8 cellular contexts compared by ENCODE assay signal in genomic region chr15:88274534-88275460, GRCh38. TPM values are rescaled to one million over a fixed set of nuclear protein-coding genes. Genes with fewer than 3 reads are reported as not detected.
DNase-seq lines count a peak whose midpoint lies in the region; ATAC-seq and TF ChIP-seq lines count a peak whose summit lies in the region.

No MANE protein-coding gene starts in this region.

- no peak overlapping the region for H3K4me3 ChIP-seq in Panc1 (ENCODE audit: low read depth in 2 of 2, low read length in 2 of 2)

- H3K9me3 Mint-ChIP-seq in progenitor cell of endocrine pancreas (ENCODE audit: low read depth) = no peaks in the 10 kb centered on the region

- CTCF ChIA-PET in Panc1 (lab: Charles Lee) = interaction anchor here (0.6 kb wide), 1 partner anchor 16 kb away, joined by 4 read pairs; no protein-coding TSS in a partner anchor

- POLR2A ChIA-PET in Panc1 (lab: Charles Lee) = interaction anchor here (0.5 kb wide), 1 partner anchor 332 kb away, joined by 3 read pairs; no protein-coding TSS in a partner anchor

- no peak overlapping the region for H3K27ac Mint-ChIP-seq in progenitor cell of endocrine pancreas

- no peaks in the 10 kb centered on the region for H3K36me3 Mint-ChIP-seq in progenitor cell of endocrine pancreas (ENCODE audit: insufficient read depth)

- no peak overlapping the region for H3K27ac ChIP-seq in Panc1 (ENCODE audit: low read length)

- BruUV-seq in Panc1 (replicated peaks; lab: Mats Ljungman, UMichigan) = no TSS peak

- H3K4me3 Mint-ChIP-seq in progenitor cell of endocrine pancreas (ENCODE audit: low read depth) = no peak overlapping the region

- ATAC-seq in GM18511 (IDR thresholded peaks at IDR 0.05; ENCODE audit: unreplicated experiment) (peak; percentile 91), HG03159 (IDR thresholded peaks at IDR 0.05; ENCODE audit: unreplicated experiment) (peak; percentile 91), Panc1 (peak; percentile 93)

- in situ Hi-C loops in Panc1 (cut with HindIII; ENCODE audit: low pct_unique_long_range_greater_than_20kb, low sequenced_read_pairs) = no loop called here

- H3K4me1 Mint-ChIP-seq in progenitor cell of endocrine pancreas (ENCODE audit: low read depth) = peaks cover 5% of the 10 kb centered on the region

- intact Hi-C loops in Panc1 (cut with micrococcal nuclease; ENCODE audit: unreplicated experiment) = no loop called here

- DNase-seq in Ammon's horn (ENCODE audit: low spot score) = peak; percentile 86
- DNase-seq in Panc1 (ENCODE audit: low read depth, low spot score) = peak; percentile 41
- DNase-seq in activated naive CD4-positive, alpha-beta T cell (lab: John Stamatoyannopoulos, UW) = peak; percentile 4 to 42 (median 26)
- peak; percentile 65 for DNase-seq in glomerular visceral epithelial cell (ENCODE audit: extremely low spot score)
- peak; percentile 69 for DNase-seq in progenitor cell of endocrine pancreas (ENCODE audit: low spot score, unreplicated experiment)
- DNase-seq in NCI-H2029 treated with DMSO at 0.1 percent for 48 hours (lab: John Stamatoyannopoulos, UW) = no peak

- H3K4me1 ChIP-seq in Panc1 (ENCODE audit: control insufficient read depth, insufficient read depth, low read length) = no peaks in the 10 kb centered on the region

- H3K9me3 ChIP-seq in Panc1 (ENCODE audit: control insufficient read depth, insufficient read depth, low read depth, low read length) = no peaks in the 10 kb centered on the region

- no peaks in the 10 kb centered on the region for H3K36me3 ChIP-seq in Panc1 (ENCODE audit: control insufficient read depth, insufficient read depth, low read length)

- H3K27me3 Mint-ChIP-seq in progenitor cell of endocrine pancreas = peaks cover 84% of the 10 kb centered on the region

- peaks cover 17% of the 10 kb centered on the region for H3K27me3 ChIP-seq in Panc1 (ENCODE audit: control insufficient read depth, insufficient read depth, low read length)

- TF ChIP-seq CTCF in Panc1 (IDR thresholded peaks at IDR 0.05) (peak; percentile 93), progenitor cell of endocrine pancreas (IDR thresholded peaks at IDR 0.05; ENCODE audit: unreplicated experiment) (peak; percentile 87)

RNA-seq across cellular contexts. Expression of gene NTRK3, which starts 18.3 kb away (rescaled TPM):
- total RNA-seq in Panc1 (2021; ENCODE audit: unreplicated experiment) = not detected
- not detected for polyA plus RNA-seq in Panc1 (2012; ENCODE audit: insufficient read length)
- total RNA-seq in progenitor cell of endocrine pancreas = not detected in 2 replicates
